In the genomic region with DNA sequence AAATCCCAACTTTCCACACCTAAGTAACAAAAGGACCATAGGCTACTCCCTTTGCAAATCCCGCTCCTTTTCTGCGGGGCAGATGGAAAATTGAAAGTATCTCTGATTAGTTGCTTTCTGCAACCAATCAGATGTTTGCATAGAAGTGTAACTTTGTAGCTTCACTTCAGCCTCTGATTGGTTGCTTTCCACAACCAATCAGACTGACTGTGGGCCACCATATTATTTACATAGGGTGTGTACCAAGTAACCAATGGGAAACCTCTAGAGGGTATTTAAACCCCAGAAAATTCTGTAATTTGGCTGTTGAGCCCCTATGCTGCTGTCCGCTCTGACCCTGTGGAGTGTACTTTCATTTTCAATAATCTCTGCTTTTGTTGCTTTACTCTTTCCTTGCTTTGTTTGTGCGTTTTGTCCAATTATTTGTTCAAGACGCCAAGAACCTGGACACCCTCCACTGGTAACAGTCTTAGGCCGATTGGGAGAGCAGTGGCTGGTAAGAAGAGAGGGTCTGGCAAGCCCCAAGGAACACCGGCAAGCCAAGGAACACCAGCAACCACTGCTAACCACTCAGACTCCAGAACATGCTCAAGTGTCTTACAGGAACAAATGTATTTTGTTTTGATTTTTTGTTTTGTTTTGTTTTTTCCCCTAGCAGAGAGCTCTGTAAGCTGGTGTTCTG, we compare ENCODE assay signal across 34 cellular contexts.
DNase-seq lines count a peak whose midpoint lies in the region; ATAC-seq, FAIRE-seq and TF ChIP-seq lines count a peak whose summit lies in the region.
"Had no signal": no experiment of that assay in that cellular context is flagged by ENCODE, and none has a peak within 500 bp of the region (broad histone marks: within the 10 kb centered on the region; RNA-seq: fewer than 3 reads in every experiment).

No MANE protein-coding gene starts in this region.

- H3K27me3 Mint-ChIP-seq in activated B cell treated with CpG ODN at 0.5 μM for 24 hours: no peaks in the 10 kb centered on the region
- no peaks in the 10 kb centered on the region for H3K27me3 Mint-ChIP-seq in naive thymus-derived CD4-positive, alpha-beta T cell
- H3K27me3 Mint-ChIP-seq: activated naive CD4-positive, alpha-beta T cell treated with anti-CD3 and anti-CD28 coated beads, Interleukin-2, amount 50 U/mL, for 24 hours; activated T-helper 17 cell treated with anti-CD3 and anti-CD28 coated beads, Interleukin-2, amount 50 U/mL, for 72 hours; memory B cell; progenitor cell of endocrine pancreas had no signal

- H3K4me3 ChIP-seq in ACC112 (ENCODE audit: low read depth, low read length) (peak overlapping the region; percentile 33; the same call in 1 of the 2 replicates), WERI-Rb-1 (ENCODE audit: low read depth, low read length) (no peak overlapping the region), breast epithelium (no peak overlapping the region)
- H3K4me3 ChIP-seq in naive thymus-derived CD4-positive, alpha-beta T cell (ENCODE audit: low read length): no peak overlapping the region
- H3K4me3 ChIP-seq: esophagus squamous epithelium, MG63, right lobe of liver, suprapubic skin had no signal

- TF ChIP-seq POLR2A in GM12891 (IDR thresholded peaks at IDR 0.05; ENCODE audit: low read depth, low read length) (no peak), breast epithelium (IDR thresholded peaks at IDR 0.05) (no peak)

- intact Hi-C loops in activated B cell treated with CpG ODN at 0.5 μM for 24 hours (cut with micrococcal nuclease) (no loop called here), breast epithelium (cut with DNase I; ENCODE audit: low total_unique reads) (no loop called here)
- intact Hi-C loops in naive thymus-derived CD4-positive, alpha-beta T cell (cut with micrococcal nuclease): no loop called here

- no peaks in the 10 kb centered on the region for H3K27me3 ChIP-seq in ACC112 (ENCODE audit: insufficient read depth, low read length)
- no peaks in the 10 kb centered on the region for H3K27me3 ChIP-seq in naive thymus-derived CD4-positive, alpha-beta T cell (ENCODE audit: control insufficient read depth in 2 of 2, insufficient read depth in 2 of 2, low read length in 2 of 2)
- H3K27me3 ChIP-seq in WERI-Rb-1 (ENCODE audit: insufficient read depth, low read depth, severe bottlenecking): no peaks in the 10 kb centered on the region
- H3K27me3 ChIP-seq in breast epithelium: peaks cover 0 to 18% of the 10 kb centered on the region in 2 donors
- H3K27me3 ChIP-seq: MG63, right lobe of liver, suprapubic skin had no signal

- peaks cover 33% of the 10 kb centered on the region for H3K36me3 Mint-ChIP-seq in activated B cell treated with CpG ODN at 0.5 μM for 24 hours (ENCODE audit: low read depth)
- peaks cover 0 to 21% (median 11%) of the 10 kb centered on the region in 5 donors for H3K36me3 Mint-ChIP-seq in naive thymus-derived CD4-positive, alpha-beta T cell

- POLR2A ChIA-PET in activated B cell treated with CpG ODN at 0.5 μM for 24 hours (lab: Charles Lee): no interaction called here
- POLR2A ChIA-PET in naive thymus-derived CD4-positive, alpha-beta T cell (lab: Charles Lee): interaction anchor here (1.0 kb wide), 1 partner anchor 39 kb away, joined by 3 read pairs; no protein-coding TSS in a partner anchor

- CTCF ChIA-PET in activated B cell treated with CpG ODN at 0.5 μM for 24 hours (lab: Charles Lee): no interaction called here
- CTCF ChIA-PET in naive thymus-derived CD4-positive, alpha-beta T cell (lab: Charles Lee): no interaction called here

- ATAC-seq in activated B cell treated with CpG ODN at 0.5 μM for 24 hours (ENCODE audit: low read depth): no peak
- no peak for ATAC-seq in naive thymus-derived CD4-positive, alpha-beta T cell
- ATAC-seq: activated T-helper 17 cell treated with anti-CD3 and anti-CD28 coated beads, Interleukin-2, amount 50 U/mL, for 72 hours; HCT116; left lobe of liver; right lobe of liver had no signal

- H3K36me3 ChIP-seq in ACC112 (ENCODE audit: insufficient read depth, low read length) (peaks cover 20% of the 10 kb centered on the region; the same call in 1 of the 2 replicates), WERI-Rb-1 (no peaks in the 10 kb centered on the region), breast epithelium (no peaks in the 10 kb centered on the region)
- peaks cover 0 to 23% (median 3%) of the 10 kb centered on the region in 3 experiments for H3K36me3 ChIP-seq in naive thymus-derived CD4-positive, alpha-beta T cell (ENCODE audit: control insufficient read depth in 2 of 3, insufficient read depth in 3 of 3, low read length in 3 of 3)
- H3K36me3 ChIP-seq: esophagus squamous epithelium, MG63, right lobe of liver, suprapubic skin had no signal

- no peak overlapping the region for H3K4me3 Mint-ChIP-seq in activated B cell treated with CpG ODN at 0.5 μM for 24 hours
- H3K4me3 Mint-ChIP-seq in naive thymus-derived CD4-positive, alpha-beta T cell: no peak overlapping the region
- H3K4me3 Mint-ChIP-seq: activated naive CD4-positive, alpha-beta T cell treated with anti-CD3 and anti-CD28 coated beads, Interleukin-2, amount 50 U/mL, for 24 hours; activated T-helper 17 cell treated with anti-CD3 and anti-CD28 coated beads, Interleukin-2, amount 50 U/mL, for 72 hours; memory B cell had no signal

- H3K9me3 Mint-ChIP-seq in activated B cell treated with CpG ODN at 0.5 μM for 24 hours: no peaks in the 10 kb centered on the region
- no peaks in the 10 kb centered on the region for H3K9me3 Mint-ChIP-seq in naive thymus-derived CD4-positive, alpha-beta T cell
- H3K9me3 Mint-ChIP-seq: activated naive CD4-positive, alpha-beta T cell treated with anti-CD3 and anti-CD28 coated beads, Interleukin-2, amount 50 U/mL, for 24 hours; activated T-helper 17 cell treated with anti-CD3 and anti-CD28 coated beads, Interleukin-2, amount 50 U/mL, for 72 hours; memory B cell had no signal

- H3K4me1 ChIP-seq in ACC112 (ENCODE audit: control insufficient read depth, insufficient read depth, low read length, unreplicated experiment): peaks cover 3% of the 10 kb centered on the region
- no peaks in the 10 kb centered on the region for H3K4me1 ChIP-seq in naive thymus-derived CD4-positive, alpha-beta T cell (ENCODE audit: control insufficient read depth in 2 of 2, insufficient read depth in 2 of 2, low read length in 2 of 2)
- no peaks in the 10 kb centered on the region for H3K4me1 ChIP-seq in breast epithelium
- H3K4me1 ChIP-seq: esophagus squamous epithelium, right lobe of liver, suprapubic skin had no signal

- DNase-seq in GM12891 (ENCODE audit: insufficient read length, low spot score) (no peak), activated B cell treated with CpG ODN at 0.5 μM for 24 hours (no peak), GOT3 (lab: John Stamatoyannopoulos, UW) (no peak), WERI-Rb-1 (no peak), breast epithelium (ENCODE audit: low spot score in 2 of 2) (no peak), GDM1 (lab: John Stamatoyannopoulos, UW) (no peak)
- no peak for DNase-seq in naive thymus-derived CD4-positive, alpha-beta T cell
- DNase-seq: activated CD4-positive, alpha-beta T cell treated with anti-CD3 and anti-CD28 coated beads, Interleukin-2, amount 50 U/mL, for 4 hours; AML-193; caudate nucleus; dermis blood vessel endothelial cell; DMS79 treated with DMSO at 0.1 percent for 48 hours; esophagus squamous epithelium; KBM-7; MG63; NCI-H1417 treated with DMSO at 0.1 percent for 48 hours; NCI-H2107; NCI-H446 treated with DMSO at 0.1 percent for 48 hours; right lobe of liver; stimulated activated CD4-positive, alpha-beta T cell treated with anti-CD3 and anti-CD28 coated beads, Interleukin-12 subunit alpha, Interleukin-12 subunit beta, amount 100 ng/mL, for 4 hours; stimulated activated CD4-positive, alpha-beta T cell treated with anti-CD3 and anti-CD28 coated beads, Interleukin-4, amount 100 ng/mL, for 24 hours; stimulated activated naive CD4-positive, alpha-beta T cell had no signal

- H3K27ac Mint-ChIP-seq in activated B cell treated with CpG ODN at 0.5 μM for 24 hours: peak overlapping the region; percentile 24
- H3K27ac Mint-ChIP-seq in naive thymus-derived CD4-positive, alpha-beta T cell: peak overlapping the region in 8 of 9 donors; percentile 18 to 86 (median 52)
- H3K27ac Mint-ChIP-seq: activated naive CD4-positive, alpha-beta T cell treated with anti-CD3 and anti-CD28 coated beads, Interleukin-2, amount 50 U/mL, for 24 hours; activated T-helper 17 cell treated with anti-CD3 and anti-CD28 coated beads, Interleukin-2, amount 50 U/mL, for 72 hours; memory B cell; progenitor cell of endocrine pancreas had no signal

- TF ChIP-seq CTCF in activated B cell treated with CpG ODN at 0.5 μM for 24 hours (IDR thresholded peaks at IDR 0.05) (no peak), WERI-Rb-1 (IDR thresholded peaks at IDR 0.05; ENCODE audit: low read depth, low read length) (no peak), breast epithelium (IDR thresholded peaks at IDR 0.05) (no peak)

- no peaks in the 10 kb centered on the region for H3K9me3 ChIP-seq in naive thymus-derived CD4-positive, alpha-beta T cell (ENCODE audit: control insufficient read depth in 2 of 3, low read length in 3 of 3)
- H3K9me3 ChIP-seq in WERI-Rb-1 (ENCODE audit: severe bottlenecking): no peaks in the 10 kb centered on the region
- H3K9me3 ChIP-seq in breast epithelium: no peaks in the 10 kb centered on the region
- H3K9me3 ChIP-seq: esophagus squamous epithelium, MG63, right lobe of liver, suprapubic skin had no signal

- peaks cover 47% of the 10 kb centered on the region for H3K79me2 ChIP-seq in ACC112 (ENCODE audit: control insufficient read depth, insufficient read depth, low read length, unreplicated experiment)

- no peak overlapping the region for H2AFZ ChIP-seq in ACC112 (ENCODE audit: low read length, unreplicated experiment)

- H3K27ac ChIP-seq in ACC112 (ENCODE audit: low read depth, low read length) (no peak overlapping the region), WERI-Rb-1 (no peak overlapping the region), breast epithelium (no peak overlapping the region)
- no peak overlapping the region for H3K27ac ChIP-seq in naive thymus-derived CD4-positive, alpha-beta T cell (ENCODE audit: low read depth, low read length)
- H3K27ac ChIP-seq: esophagus squamous epithelium, right lobe of liver, suprapubic skin, VCaP had no signal

- H3K4me1 Mint-ChIP-seq in activated B cell treated with CpG ODN at 0.5 μM for 24 hours: peaks cover 53% of the 10 kb centered on the region
- H3K4me1 Mint-ChIP-seq in naive thymus-derived CD4-positive, alpha-beta T cell: peaks cover 5 to 45% (median 31%) of the 10 kb centered on the region in 7 donors

- peak; percentile 66 for FAIRE-seq in GM12891 (lab: Jason Lieb, UNC)
- FAIRE-seq: astrocyte, GM18507, urothelium cell line had no signal

TF ChIP-seq in GM12891, 5 proteins besides CTCF, POLR2A, EP300 and RAD21:
- TF ChIP-seq TAF1 (IDR thresholded peaks at IDR 0.05; ENCODE audit: low read depth, low read length) (no peak), POU2F2 (IDR thresholded peaks at IDR 0.05; ENCODE audit: low read depth, low read length) (no peak), PAX5 (IDR thresholded peaks at IDR 0.05; ENCODE audit: insufficient read depth, low read length, severe bottlenecking) (no peak), POLR2AphosphoS5 (IDR thresholded peaks at IDR 0.05; ENCODE audit: low read depth, low read length) (no peak), SPI1 (IDR thresholded peaks at IDR 0.05; ENCODE audit: low read depth, low read length) (no peak)
